Comparison of ENCODE assay signal across 19 cellular contexts in the genomic region with DNA sequence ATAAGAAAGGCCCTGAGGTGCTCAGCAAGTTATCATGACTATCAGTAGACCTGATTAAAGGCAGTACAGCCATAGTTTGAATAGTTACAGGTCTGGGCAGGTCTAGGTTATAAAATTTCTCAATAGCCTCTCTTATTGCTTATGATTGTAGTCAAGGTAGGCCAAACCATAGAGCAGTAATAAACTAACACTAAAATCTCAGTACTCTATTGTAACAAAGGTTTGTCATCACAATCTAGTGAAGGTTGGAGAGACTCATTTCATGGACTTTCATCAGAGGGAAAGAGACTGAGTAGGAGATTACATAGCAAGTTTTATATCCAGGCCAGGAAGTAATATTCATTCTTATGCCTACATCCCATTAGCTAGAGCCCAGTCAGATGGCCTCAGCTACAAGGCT.
DNase-seq lines count a peak whose midpoint lies in the region; ATAC-seq, FAIRE-seq and TF ChIP-seq lines count a peak whose summit lies in the region.
"Had no signal": no experiment of that assay in that cellular context is flagged by ENCODE, and none has a peak within 500 bp of the region (broad histone marks: within the 10 kb centered on the region; RNA-seq: fewer than 3 reads in every experiment).

No MANE protein-coding gene starts in this region.

- no peaks in the 10 kb centered on the region for H3K9me3 Mint-ChIP-seq in MCF 10A (ENCODE audit: unreplicated experiment)
- H3K9me3 Mint-ChIP-seq: CD4-positive, alpha-beta T cell had no signal

- peak overlapping the region; percentile 27 for H2AFZ ChIP-seq in mammary epithelial cell (ENCODE audit: low read depth, low read length)
- H2AFZ ChIP-seq: GM23248 had no signal

- peaks cover 26% of the 10 kb centered on the region for H3K27me3 Mint-ChIP-seq in MCF 10A (ENCODE audit: insufficient read depth, unreplicated experiment)
- H3K27me3 Mint-ChIP-seq: CD4-positive, alpha-beta T cell had no signal

- H3K4me2 ChIP-seq in mammary epithelial cell (ENCODE audit: insufficient read depth, low read depth, low read length) = no peak overlapping the region

- H3K36me3 ChIP-seq in mammary epithelial cell (ENCODE audit: insufficient read depth, low read length) (no peaks in the 10 kb centered on the region), mucosa of descending colon (ENCODE audit: low read depth) (no peaks in the 10 kb centered on the region), kidney (ENCODE audit: control insufficient read depth in 1 of 2, insufficient read depth in 2 of 2, low read length in 2 of 2) (no peaks in the 10 kb centered on the region)

- no peaks in the 10 kb centered on the region for H3K27me3 ChIP-seq in mammary epithelial cell (ENCODE audit: insufficient read depth, low read length)

- in situ Hi-C loops in mammary epithelial cell (cut with MboI; ENCODE audit: low sequenced_read_pairs in 2 of 2) = no loop called here

- H3K27ac ChIP-seq in mammary epithelial cell (ENCODE audit: insufficient read depth, low read depth, low read length) (no peak overlapping the region), kidney (ENCODE audit: low read depth in 2 of 2, low read length in 2 of 2) (no peak overlapping the region)
- H3K27ac ChIP-seq: GM23248 had no signal

- no peak for FAIRE-seq in kidney (lab: Jason Lieb, UNC)
- FAIRE-seq: GM12878, GM18507, H54 had no signal

- H3K9ac ChIP-seq in mammary epithelial cell (ENCODE audit: insufficient read depth, low read length) (no peak overlapping the region), kidney (ENCODE audit: low read length in 2 of 2) (no peak overlapping the region)
- H3K9ac ChIP-seq: GM23248 had no signal

- intact Hi-C loops in mammary epithelial cell (cut with micrococcal nuclease) (no loop called here), MCF 10A (cut with micrococcal nuclease) (no loop called here), mucosa of descending colon (cut with DNase I, micrococcal nuclease) (no loop called here), kidney (cut with DNase I) (no loop called here)

- BruUV-seq in mammary epithelial cell (replicated peaks; lab: Mats Ljungman, UMichigan) = no TSS peak
- BruUV-seq in MCF 10A (replicated peaks; lab: Mats Ljungman, UMichigan) = no TSS peak

- no peak for TF ChIP-seq CTCF in mammary epithelial cell (conservative IDR thresholded peaks at IDR 0.05 in 1 of 2, IDR thresholded peaks at IDR 0.05 in 1 of 2; ENCODE audit: extremely low read depth in 1 of 2, insufficient read depth in 1 of 2, low read depth in 1 of 2, low read length in 2 of 2)
- TF ChIP-seq CTCF in MCF 10A (IDR thresholded peaks at IDR 0.05; ENCODE audit: unreplicated experiment) = no peak
- no peak for TF ChIP-seq CTCF in epithelial cell of esophagus (IDR thresholded peaks at IDR 0.05; ENCODE audit: insufficient read depth, low read depth, low read length, missing control alignments)
- TF ChIP-seq CTCF in mucosa of descending colon (IDR thresholded peaks at IDR 0.05) = no peak
- no peak for TF ChIP-seq CTCF in kidney (IDR thresholded peaks at IDR 0.05; ENCODE audit: borderline replicate concordance, extremely low read depth, insufficient read depth)

- POLR2A ChIA-PET in MCF 10A (lab: Yijun Ruan, JAX) = interaction anchor here (0.6 kb wide), 1 partner anchor 25 kb away, joined by 3 read pairs; no protein-coding TSS in a partner anchor

- peak; percentile 93 for ATAC-seq in mucosa of descending colon
- ATAC-seq: GM12878, HCT116 had no signal

- no peaks in the 10 kb centered on the region for H3K36me3 Mint-ChIP-seq in MCF 10A (ENCODE audit: insufficient read depth, unreplicated experiment)

- CTCF ChIA-PET in mammary epithelial cell (lab: Charles Lee; ENCODE audit: low non-redundant PET) (interaction anchor here (0.6 kb wide), 1 partner anchor 14 kb away, joined by 3 read pairs; no protein-coding TSS in a partner anchor), MCF 10A (lab: Yijun Ruan, JAX) (interaction anchor here (3.7 kb wide), 1 partner anchor 14 kb away, joined by 30 read pairs; no protein-coding TSS in a partner anchor)

- H3K4me1 ChIP-seq in mammary epithelial cell (ENCODE audit: insufficient read depth, low read length) = no peaks in the 10 kb centered on the region
- H3K4me1 ChIP-seq in mucosa of descending colon (ENCODE audit: low read depth) = no peaks in the 10 kb centered on the region
- H3K4me1 ChIP-seq in kidney (ENCODE audit: control insufficient read depth in 1 of 2, insufficient read depth in 1 of 2, low read depth in 1 of 2, low read length in 2 of 2) = no peaks in the 10 kb centered on the region

- H3K9me3 ChIP-seq in mammary epithelial cell (replicated peaks; ENCODE audit: insufficient read depth, low read length) = no peaks in the 10 kb centered on the region
- H3K9me3 ChIP-seq in mucosa of descending colon = no peaks in the 10 kb centered on the region
- H3K9me3 ChIP-seq in kidney (ENCODE audit: control insufficient read depth in 1 of 2, low read length in 2 of 2) = no peaks in the 10 kb centered on the region

- dilution Hi-C loops in mammary epithelial cell (cut with HindIII; ENCODE audit: low sequenced_read_pairs) = no loop called here

- no peak overlapping the region for H3K27ac Mint-ChIP-seq in MCF 10A (ENCODE audit: low read depth, unreplicated experiment)
- H3K27ac Mint-ChIP-seq: B cell; CD4-positive, alpha-beta T cell had no signal

- DNase-seq in mammary epithelial cell (peak; percentile 42), MCF 10A (ENCODE audit: unreplicated experiment) (no peak), epithelial cell of esophagus (ENCODE audit: low read depth) (peak; percentile 22), mucosa of descending colon (peak in 1 of 3 donors; percentile 4), kidney (no peak), NOMO-1 treated with dmso at 0.1 percent for 144 hours (lab: John Stamatoyannopoulos, UW; ENCODE audit: unreplicated experiment) (no peak), NCI-H2107 (lab: John Stamatoyannopoulos, UW) (no peak)
- DNase-seq in activated CD4-positive, alpha-beta T cell treated with anti-CD3 and anti-CD28 coated beads for 1 hour = no peak
- DNase-seq: 8988T; C1 segment of cervical spinal cord; Calu3; CD4-positive, alpha-beta T cell; DMS 273 treated with DMSO at 0.1 percent for 48 hours; GM23248 had no signal

- no peak overlapping the region for H3K4me3 ChIP-seq in mammary epithelial cell (replicated peaks in 1 of 3; ENCODE audit: insufficient read depth in 1 of 3, low read depth in 2 of 3, low read length in 3 of 3)
- no peak overlapping the region for H3K4me3 ChIP-seq in epithelial cell of esophagus (ENCODE audit: low read length)
- H3K4me3 ChIP-seq in mucosa of descending colon = no peak overlapping the region
- no peak overlapping the region for H3K4me3 ChIP-seq in kidney (ENCODE audit: low read length in 2 of 2)
- H3K4me3 ChIP-seq: GM12878, GM23248 had no signal

- no peak overlapping the region for H3K4me3 Mint-ChIP-seq in MCF 10A (ENCODE audit: unreplicated experiment)
- H3K4me3 Mint-ChIP-seq: B cell; CD4-positive, alpha-beta T cell had no signal

- no peaks in the 10 kb centered on the region for H3K4me1 Mint-ChIP-seq in MCF 10A (ENCODE audit: insufficient read depth, unreplicated experiment)
- H3K4me1 Mint-ChIP-seq: B cell had no signal

- H4K20me1 ChIP-seq in mammary epithelial cell (ENCODE audit: insufficient read depth, low read length) = no peaks in the 10 kb centered on the region

- no peaks in the 10 kb centered on the region for H3K79me2 ChIP-seq in mammary epithelial cell (ENCODE audit: insufficient read depth, low read length)

Comparison
In these comparisons a context has a peak if more than half of its experiments do, and no peak if none do; other contexts are left out.
1. DNase-seq: peak in mammary epithelial cell (single experiment) and epithelial cell of esophagus (single experiment); none in MCF 10A (single experiment), kidney (single experiment), NOMO-1 treated with dmso at 0.1 percent for 144 hours (single experiment), NCI-H2107 (single experiment) and activated CD4-positive, alpha-beta T cell treated with anti-CD3 and anti-CD28 coated beads for 1 hour (single experiment).